Comparison of ENCODE assay signal across 8 cellular contexts in genomic region chr19:11089254-11090013, GRCh38. TPM values are rescaled to one million over a fixed set of nuclear protein-coding genes. Genes with fewer than 3 reads are reported as not detected.
DNase-seq lines count a peak whose midpoint lies in the region; ATAC-seq, FAIRE-seq and TF ChIP-seq lines count a peak whose summit lies in the region.

Gene LDLR, plus strand, starts transcription at chr19:11089463. Its CDS starts 86 bp downstream, at chr19:11089549.

- H3K4ac ChIP-seq in H9 (ENCODE audit: low read depth, low read length): peak within 1 kb of the TSS; percentile 32; the same call in 1 of the 2 replicates

- 0 out of 5 replicates have a peak, but pooled peaks cover 0 to 4% of the 10 kb centered on the region in 2 experiments for H3K9me3 Mint-ChIP-seq in H9

- no peak within 1 kb of the TSS for H3T11ph ChIP-seq in H9 (ENCODE audit: low read length)

- H3K79me1 ChIP-seq in H9 (ENCODE audit: insufficient read depth, low read depth, low read length, poor library complexity, severe bottlenecking): no peaks in the 10 kb centered on the region

- peak within 1 kb of the TSS; percentile 30 for H2BK12ac ChIP-seq in H9 (ENCODE audit: insufficient read length, low read depth, low read length)

- H2AK5ac ChIP-seq in H9 (ENCODE audit: insufficient read length, low read length): no peak within 1 kb of the TSS

- H2BK20ac ChIP-seq in H9 (ENCODE audit: low read depth, low read length, poor library complexity, severe bottlenecking): no peak within 1 kb of the TSS

- H3K4me1 Mint-ChIP-seq in H9: peaks cover 20 to 33% of the 10 kb centered on the region in 2 experiments

- peak within 1 kb of the TSS; percentile 72 to 92 (median 83) for H3K4me2 ChIP-seq in BLaER1 treated with 17β-estradiol and CSF1 and Interleukin-3, amounts not matched to agents 10 nM and 100 nM
- H3K4me2 ChIP-seq in H9 (ENCODE audit: insufficient read depth, insufficient read length, low read length): peak within 1 kb of the TSS; percentile 99

- peaks cover 62 to 77% (median 72%) of the 10 kb centered on the region in 10 experiments for H3K4me1 ChIP-seq in BLaER1 treated with 17β-estradiol and CSF1 and Interleukin-3, amounts not matched to agents 10 nM and 100 nM
- H3K4me1 ChIP-seq in H9 (ENCODE audit: insufficient read depth, low read length) (peaks cover 4% of the 10 kb centered on the region; the same call in 1 of the 2 replicates), skeletal muscle tissue (ENCODE audit: control insufficient read depth in 3 of 3, insufficient read depth in 3 of 3, low read length in 3 of 3) (peaks cover 15 to 32% (median 21%) of the 10 kb centered on the region in 3 donors)

- peak within 1 kb of the TSS; percentile 94 for H3K14ac ChIP-seq in H9 (ENCODE audit: insufficient read depth, low read length)

- ATAC-seq in HG02623 (IDR thresholded peaks at IDR 0.05; ENCODE audit: unreplicated experiment): no peak

- no peak within 1 kb of the TSS for H4K8ac ChIP-seq in H9 (replicated peaks; ENCODE audit: insufficient read length, low read depth, low read length)

- H2AFZ ChIP-seq in H9 (ENCODE audit: low read length): no peak within 1 kb of the TSS

- H3K79me2 ChIP-seq in H9 (ENCODE audit: insufficient read depth, low read length): peaks cover 37% of the 10 kb centered on the region

- no peak for FAIRE-seq in bronchial epithelial cell (lab: Jason Lieb, UNC)

- no peak for TF ChIP-seq CTCF in H9 (conservative IDR thresholded peaks at IDR 0.05)
- TF ChIP-seq CTCF in bronchial epithelial cell (IDR thresholded peaks at IDR 0.05; ENCODE audit: insufficient read depth, low read length, severe bottlenecking): no peak

- peaks cover 0 to 40% (median 39%) of the 10 kb centered on the region in 11 experiments; a peak in 19 of 22 replicates for H3K36me3 ChIP-seq in BLaER1 treated with 17β-estradiol and CSF1 and Interleukin-3, amounts not matched to agents 10 nM and 100 nM
- peaks cover 12% of the 10 kb centered on the region for H3K36me3 ChIP-seq in bronchial epithelial cell (ENCODE audit: control insufficient read depth, insufficient read depth, low read length)
- no peaks in the 10 kb centered on the region for H3K36me3 ChIP-seq in skeletal muscle tissue (ENCODE audit: control insufficient read depth in 3 of 3, insufficient read depth in 3 of 3, low read length in 3 of 3)

- peak within 1 kb of the TSS; percentile 89 to 94 for H3K4me3 Mint-ChIP-seq in H9

- no peak within 1 kb of the TSS for H4K91ac ChIP-seq in H9 (ENCODE audit: insufficient read length, low read depth, low read length)

- no CpG with 5 or more reads among the region's 43 CpGs for WGBS in H9 (ENCODE audit: extremely low coverage, insufficient read length, low lambda C conversion rate)

- H2BK15ac ChIP-seq in H9 (ENCODE audit: low read depth, low read length): no peak within 1 kb of the TSS

- no peak within 1 kb of the TSS for H2BK120ac ChIP-seq in H9 (ENCODE audit: low read depth, low read length, poor library complexity, severe bottlenecking)

- no peak within 1 kb of the TSS for H2BK5ac ChIP-seq in H9 (ENCODE audit: insufficient read length, low read length)

- H3K18ac ChIP-seq in H9 (ENCODE audit: insufficient read length, low read depth, low read length): peak within 1 kb of the TSS; percentile 89

- H3K56ac ChIP-seq in H9 (ENCODE audit: insufficient read length, low read depth, low read length): no peak within 1 kb of the TSS

- DNase-seq in H9: peak; percentile 95
- DNase-seq in NCI-H226: peak; percentile 91
- DNase-seq in activated CD4-positive, CD25-positive, alpha-beta regulatory T cell (lab: John Stamatoyannopoulos, UW): peak; percentile 21 to 53 (median 48)
- DNase-seq in bronchial epithelial cell (ENCODE audit: low read depth): peak; percentile 93
- peak; percentile 75 for DNase-seq in iPS-NIHi11 (ENCODE audit: low spot score)

- H4K5ac ChIP-seq in H9 (ENCODE audit: insufficient read length, low read depth, low read length): no peak within 1 kb of the TSS

- peak within 1 kb of the TSS; percentile 91 to 100 (median 97) for H3K9ac ChIP-seq in BLaER1 treated with 17β-estradiol and CSF1 and Interleukin-3, amounts not matched to agents 10 nM and 100 nM
- H3K9ac ChIP-seq in H9 (ENCODE audit: extremely low read depth, insufficient read length, low read length) (peak within 1 kb of the TSS; percentile 94), skeletal muscle tissue (ENCODE audit: low read depth in 1 of 3, low read length in 3 of 3) (peak within 1 kb of the TSS; percentile 33 to 72 (median 63))

- no peaks in the 10 kb centered on the region for H3K27me3 ChIP-seq in BLaER1 treated with 17β-estradiol and CSF1 and Interleukin-3, amounts not matched to agents 10 nM and 100 nM
- no peaks in the 10 kb centered on the region for H3K27me3 ChIP-seq in H9 (ENCODE audit: insufficient read depth, low read length)
- no peaks in the 10 kb centered on the region for H3K27me3 ChIP-seq in bronchial epithelial cell (ENCODE audit: control insufficient read depth, insufficient read depth, low read length)
- peaks cover 7 to 25% (median 24%) of the 10 kb centered on the region in 3 donors for H3K27me3 ChIP-seq in skeletal muscle tissue (ENCODE audit: control insufficient read depth in 3 of 3, insufficient read depth in 3 of 3, low read length in 3 of 3)

- H3K27ac ChIP-seq in BLaER1 treated with 17β-estradiol and CSF1 and Interleukin-3, amounts not matched to agents 10 nM and 100 nM: peak within 1 kb of the TSS; percentile 89 to 100 (median 96)
- H3K27ac ChIP-seq in H9 (ENCODE audit: insufficient read length, low read depth, low read length) (peak within 1 kb of the TSS; percentile 75), skeletal muscle tissue (ENCODE audit: low read depth, low read length) (peak within 1 kb of the TSS; percentile 84)

- H3K9me3 ChIP-seq in BLaER1 treated with 17β-estradiol and CSF1 and Interleukin-3, amounts not matched to agents 10 nM and 100 nM (replicated peaks in 1 of 11): no peaks in the 10 kb centered on the region
- H3K9me3 ChIP-seq in H9 (ENCODE audit: control insufficient read depth, low read depth, low read length) (no peaks in the 10 kb centered on the region), skeletal muscle tissue (ENCODE audit: control insufficient read depth in 3 of 3, low read length in 3 of 3) (no peaks in the 10 kb centered on the region)

- H3K4me3 ChIP-seq in BLaER1 treated with 17β-estradiol and CSF1 and Interleukin-3, amounts not matched to agents 10 nM and 100 nM: peak within 1 kb of the TSS; percentile 69 to 98 (median 90)
- H3K4me3 ChIP-seq in bronchial epithelial cell (ENCODE audit: low read depth, low read length) (peak within 1 kb of the TSS; percentile 97), skeletal muscle tissue (ENCODE audit: low read length in 3 of 3) (peak within 1 kb of the TSS; percentile 51 to 70 (median 69))

- H3K27me3 Mint-ChIP-seq in H9 (ENCODE audit: low read depth): no peaks in the 10 kb centered on the region

- no peak within 1 kb of the TSS for H3K23ac ChIP-seq in H9 (ENCODE audit: insufficient read length, low read depth, low read length)

- H4K20me1 ChIP-seq in BLaER1 treated with 17β-estradiol and CSF1 and Interleukin-3, amounts not matched to agents 10 nM and 100 nM: peaks cover 0 to 40% (median 34%) of the 10 kb centered on the region in 11 experiments; a peak in 16 of 22 replicates
- H4K20me1 ChIP-seq in H9 (ENCODE audit: control insufficient read depth, insufficient read depth, insufficient read length): peaks cover 5% of the 10 kb centered on the region

- peak within 1 kb of the TSS; percentile 98 to 99 (median 99) for H3K27ac Mint-ChIP-seq in H9

- peaks cover 22 to 31% (median 29%) of the 10 kb centered on the region in 3 experiments for H3K36me3 Mint-ChIP-seq in H9 (ENCODE audit: insufficient read depth in 1 of 3, low read depth in 3 of 3)

- H3K23me2 ChIP-seq in H9 (ENCODE audit: insufficient read length, low read depth, low read length, poor library complexity, severe bottlenecking): peaks cover 13% of the 10 kb centered on the region

RNA-seq across cellular contexts. Expression of gene LDLR, which starts in this region (rescaled TPM):
- total RNA-seq in H9 (2021) (81.3 and 92.7 TPM in 2 replicates), bronchial epithelial cell (72.7 and 109 TPM in 2 replicates), skeletal muscle tissue (45.9 TPM)
